Comparison of ENCODE assay signal across 2 cellular contexts in genomic region chr10:416091-416515, GRCh38.
TF ChIP-seq lines count a peak whose summit lies in the region.

No MANE protein-coding gene starts in this region.

TF ChIP-seq in A549, 52 proteins besides CTCF, POLR2A, EP300 and RAD21 (continued from another document):
- TF ChIP-seq MYC (IDR thresholded peaks at IDR 0.05; ENCODE audit: borderline replicate concordance, low read length) (no peak), KDM1A (IDR thresholded peaks at IDR 0.05; ENCODE audit: low read depth) (no peak), HMGXB4 (CRISPR knock-in tag; IDR thresholded peaks at IDR 0.05; ENCODE audit: borderline replicate concordance) (no peak), SREBF2 (IDR thresholded peaks at IDR 0.05) (no peak), ESRRA (IDR thresholded peaks at IDR 0.05; ENCODE audit: borderline replicate concordance, low read length) (no peak), FOXS1 (CRISPR knock-in tag; IDR thresholded peaks at IDR 0.05) (no peak), RFX5 (IDR thresholded peaks at IDR 0.05) (no peak), ZFP36 (IDR thresholded peaks at IDR 0.05; ENCODE audit: borderline replicate concordance, partially characterized antibody) (no peak), POLR2AphosphoS2 (conservative IDR thresholded peaks at IDR 0.05; ENCODE audit: low read length) (no peak), HES2 (IDR thresholded peaks at IDR 0.05) (no peak), JUNB (IDR thresholded peaks at IDR 0.05) (no peak), REST (IDR thresholded peaks at IDR 0.05) (no peak), HDAC2 (IDR thresholded peaks at IDR 0.05) (no peak)

TF ChIP-seq in HEK293, 187 proteins besides CTCF, POLR2A, EP300 and RAD21 (continued from another document):
- TF ChIP-seq ZBTB49 (tag by site-specific recombination; IDR thresholded peaks at IDR 0.05; ENCODE audit: low read depth) = no peak
- TF ChIP-seq EGR2 (tag by site-specific recombination; IDR thresholded peaks at IDR 0.05; ENCODE audit: low read depth) = peak; percentile 95
- TF ChIP-seq ZNF10 (tag by site-specific recombination; IDR thresholded peaks at IDR 0.05) = 0 out of 2 replicates have a peak, but pooled peaks have one; percentile 45
